ENCODE assay signal across 3 cellular contexts in the genomic region with DNA sequence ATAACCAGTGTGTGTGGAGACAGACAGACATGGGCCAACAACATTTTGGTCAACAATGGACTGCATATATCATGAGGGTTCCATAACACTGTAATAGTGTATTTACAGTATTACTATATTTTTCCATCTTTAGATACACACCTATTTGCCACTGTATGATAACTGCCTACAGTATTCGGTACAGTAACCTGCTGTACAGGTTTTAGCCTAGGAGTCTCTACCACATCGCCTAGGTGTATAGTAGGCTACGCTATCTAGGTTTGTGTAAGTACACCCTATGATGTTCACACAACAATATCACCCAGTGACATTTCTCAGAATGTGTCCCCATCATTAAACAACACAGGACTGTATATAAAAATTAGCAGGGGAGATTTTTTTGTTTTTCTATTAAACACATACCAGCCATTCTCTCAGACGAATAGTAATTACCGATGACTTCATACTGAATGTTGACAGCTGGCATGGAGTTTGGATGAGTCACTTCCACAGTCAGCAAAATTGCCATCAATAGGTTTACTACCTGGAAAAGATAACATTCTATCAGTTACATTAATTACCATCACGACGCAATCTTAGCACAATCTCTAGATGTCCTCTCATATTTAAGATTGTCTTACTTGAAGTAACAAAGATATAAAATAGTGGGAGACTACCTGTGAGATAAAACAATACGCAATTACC.
TF ChIP-seq lines count a peak whose summit lies in the region.

No MANE protein-coding gene starts in this region.

TF ChIP-seq in Ishikawa, 13 proteins besides CTCF, POLR2A, EP300 and RAD21:
- TF ChIP-seq TAF1 (IDR thresholded peaks at IDR 0.05; ENCODE audit: low read depth) (no peak), TEAD4 (IDR thresholded peaks at IDR 0.05) (0 out of 2 replicates have a peak, but pooled peaks have one; percentile 21), TCF12 (IDR thresholded peaks at IDR 0.05; ENCODE audit: low read depth) (no peak)

TF ChIP-seq in GM12878, 131 proteins besides CTCF, POLR2A, EP300 and RAD21 (continues in another document):
- TF ChIP-seq EGR1 (IDR thresholded peaks at IDR 0.05; ENCODE audit: borderline replicate concordance in 1 of 2, low read depth in 2 of 2, low read length in 2 of 2): no peak
- TF ChIP-seq STAT1 (conservative IDR thresholded peaks at IDR 0.05): no peak
- TF ChIP-seq, protein P1, sequence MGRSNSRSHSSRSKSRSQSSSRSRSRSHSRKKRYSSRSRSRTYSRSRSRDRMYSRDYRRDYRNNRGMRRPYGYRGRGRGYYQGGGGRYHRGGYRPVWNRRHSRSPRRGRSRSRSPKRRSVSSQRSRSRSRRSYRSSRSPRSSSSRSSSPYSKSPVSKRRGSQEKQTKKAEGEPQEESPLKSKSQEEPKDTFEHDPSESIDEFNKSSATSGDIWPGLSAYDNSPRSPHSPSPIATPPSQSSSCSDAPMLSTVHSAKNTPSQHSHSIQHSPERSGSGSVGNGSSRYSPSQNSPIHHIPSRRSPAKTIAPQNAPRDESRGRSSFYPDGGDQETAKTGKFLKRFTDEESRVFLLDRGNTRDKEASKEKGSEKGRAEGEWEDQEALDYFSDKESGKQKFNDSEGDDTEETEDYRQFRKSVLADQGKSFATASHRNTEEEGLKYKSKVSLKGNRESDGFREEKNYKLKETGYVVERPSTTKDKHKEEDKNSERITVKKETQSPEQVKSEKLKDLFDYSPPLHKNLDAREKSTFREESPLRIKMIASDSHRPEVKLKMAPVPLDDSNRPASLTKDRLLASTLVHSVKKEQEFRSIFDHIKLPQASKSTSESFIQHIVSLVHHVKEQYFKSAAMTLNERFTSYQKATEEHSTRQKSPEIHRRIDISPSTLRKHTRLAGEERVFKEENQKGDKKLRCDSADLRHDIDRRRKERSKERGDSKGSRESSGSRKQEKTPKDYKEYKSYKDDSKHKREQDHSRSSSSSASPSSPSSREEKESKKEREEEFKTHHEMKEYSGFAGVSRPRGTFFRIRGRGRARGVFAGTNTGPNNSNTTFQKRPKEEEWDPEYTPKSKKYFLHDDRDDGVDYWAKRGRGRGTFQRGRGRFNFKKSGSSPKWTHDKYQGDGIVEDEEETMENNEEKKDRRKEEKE (IDR thresholded peaks at IDR 0.05): no peak
- no peak for TF ChIP-seq MYB (IDR thresholded peaks at IDR 0.05; ENCODE audit: borderline replicate concordance, low read depth, low read length)
- TF ChIP-seq, protein P2, sequence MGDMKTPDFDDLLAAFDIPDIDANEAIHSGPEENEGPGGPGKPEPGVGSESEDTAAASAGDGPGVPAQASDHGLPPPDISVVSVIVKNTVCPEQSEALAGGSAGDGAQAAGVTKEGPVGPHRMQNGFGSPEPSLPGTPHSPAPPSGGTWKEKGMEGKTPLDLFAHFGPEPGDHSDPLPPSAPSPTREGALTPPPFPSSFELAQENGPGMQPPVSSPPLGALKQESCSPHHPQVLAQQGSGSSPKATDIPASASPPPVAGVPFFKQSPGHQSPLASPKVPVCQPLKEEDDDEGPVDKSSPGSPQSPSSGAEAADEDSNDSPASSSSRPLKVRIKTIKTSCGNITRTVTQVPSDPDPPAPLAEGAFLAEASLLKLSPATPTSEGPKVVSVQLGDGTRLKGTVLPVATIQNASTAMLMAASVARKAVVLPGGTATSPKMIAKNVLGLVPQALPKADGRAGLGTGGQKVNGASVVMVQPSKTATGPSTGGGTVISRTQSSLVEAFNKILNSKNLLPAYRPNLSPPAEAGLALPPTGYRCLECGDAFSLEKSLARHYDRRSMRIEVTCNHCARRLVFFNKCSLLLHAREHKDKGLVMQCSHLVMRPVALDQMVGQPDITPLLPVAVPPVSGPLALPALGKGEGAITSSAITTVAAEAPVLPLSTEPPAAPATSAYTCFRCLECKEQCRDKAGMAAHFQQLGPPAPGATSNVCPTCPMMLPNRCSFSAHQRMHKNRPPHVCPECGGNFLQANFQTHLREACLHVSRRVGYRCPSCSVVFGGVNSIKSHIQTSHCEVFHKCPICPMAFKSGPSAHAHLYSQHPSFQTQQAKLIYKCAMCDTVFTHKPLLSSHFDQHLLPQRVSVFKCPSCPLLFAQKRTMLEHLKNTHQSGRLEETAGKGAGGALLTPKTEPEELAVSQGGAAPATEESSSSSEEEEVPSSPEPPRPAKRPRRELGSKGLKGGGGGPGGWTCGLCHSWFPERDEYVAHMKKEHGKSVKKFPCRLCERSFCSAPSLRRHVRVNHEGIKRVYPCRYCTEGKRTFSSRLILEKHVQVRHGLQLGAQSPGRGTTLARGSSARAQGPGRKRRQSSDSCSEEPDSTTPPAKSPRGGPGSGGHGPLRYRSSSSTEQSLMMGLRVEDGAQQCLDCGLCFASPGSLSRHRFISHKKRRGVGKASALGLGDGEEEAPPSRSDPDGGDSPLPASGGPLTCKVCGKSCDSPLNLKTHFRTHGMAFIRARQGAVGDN (IDR thresholded peaks at IDR 0.05): no peak
- no peak for TF ChIP-seq KLF5 (IDR thresholded peaks at IDR 0.05; ENCODE audit: partially characterized antibody)
- no peak for TF ChIP-seq NFYA (IDR thresholded peaks at IDR 0.05; ENCODE audit: borderline replicate concordance, low read depth, low read length)
- no peak for TF ChIP-seq CBFB (IDR thresholded peaks at IDR 0.05; ENCODE audit: low read depth)
- no peak for TF ChIP-seq YBX1 (IDR thresholded peaks at IDR 0.05)
- no peak for TF ChIP-seq MLLT1 (IDR thresholded peaks at IDR 0.05)
- no peak for TF ChIP-seq EED (IDR thresholded peaks at IDR 0.05; ENCODE audit: low read depth)
- TF ChIP-seq SUPT20H (IDR thresholded peaks at IDR 0.05; ENCODE audit: borderline replicate concordance, control insufficient read depth, low read depth, low read length): no peak
- TF ChIP-seq PBX3 (IDR thresholded peaks at IDR 0.05; ENCODE audit: insufficient replicate concordance, low read depth, low read length): no peak
- TF ChIP-seq TCF12 (IDR thresholded peaks at IDR 0.05; ENCODE audit: low read depth, low read length): no peak

TF ChIP-seq in HepG2, 621 proteins besides CTCF, POLR2A, EP300 and RAD21:
- TF ChIP-seq MAFF (IDR thresholded peaks at IDR 0.05; ENCODE audit: low read depth, low read length): peak; percentile 86
- TF ChIP-seq FOSL2 (CRISPR knock-in tag; IDR thresholded peaks at IDR 0.05): peak; percentile 71
- no peak for TF ChIP-seq TOE1 (CRISPR knock-in tag; IDR thresholded peaks at IDR 0.05)
- TF ChIP-seq SNRNP70 (IDR thresholded peaks at IDR 0.05; ENCODE audit: low read depth, low read length): no peak
- TF ChIP-seq ZNF710 (CRISPR knock-in tag; IDR thresholded peaks at IDR 0.05; ENCODE audit: borderline replicate concordance): no peak
- peak; percentile 76 to 77 for TF ChIP-seq MAFK (conservative IDR thresholded peaks at IDR 0.05 in 1 of 2, IDR thresholded peaks at IDR 0.05 in 1 of 2; ENCODE audit: low read length in 2 of 2)
- TF ChIP-seq SAP130 (CRISPR knock-in tag; IDR thresholded peaks at IDR 0.05; ENCODE audit: low read depth): 0 out of 2 replicates have a peak, but pooled peaks have one; percentile 24
- TF ChIP-seq WIZ (CRISPR knock-in tag; IDR thresholded peaks at IDR 0.05): no peak
- no peak for TF ChIP-seq ATF2 (CRISPR knock-in tag; IDR thresholded peaks at IDR 0.05)
- no peak for TF ChIP-seq ASH2L (IDR thresholded peaks at IDR 0.05; ENCODE audit: insufficient read length, low read depth, low read length)
- no peak for TF ChIP-seq KDM4B (CRISPR knock-in tag; IDR thresholded peaks at IDR 0.05)
- TF ChIP-seq KMT2A (CRISPR knock-in tag; IDR thresholded peaks at IDR 0.05): no peak
